Comparison of ENCODE assay signal across 22 cellular contexts in genomic region chr14:64732066-64732465, GRCh38.
"Had no signal": no experiment of that assay in that cellular context is flagged by ENCODE, and none has a peak within 500 bp of the region (broad histone marks: within the 10 kb centered on the region; RNA-seq: fewer than 3 reads in every experiment).

No MANE protein-coding gene starts in this region.

- H3K9me3 ChIP-seq: heart right ventricle, mucosa of descending colon, ovary, prostate gland, upper lobe of left lung had no signal

- H3K4me3 Mint-ChIP-seq: activated naive CD4-positive, alpha-beta T cell treated with anti-CD3 and anti-CD28 coated beads, Interleukin-2, amount 10 ng/mL, durations not matched to agents 7 days and 5 days; activated naive CD8-positive, alpha-beta T cell treated with anti-CD3 and anti-CD28 coated beads, Interleukin-2, amount 10 ng/mL, durations not matched to agents 7 days and 5 days; effector memory CD8-positive, alpha-beta T cell; nephron progenitor cell had no signal

- H3K27me3 ChIP-seq: brain microvascular endothelial cell, heart right ventricle, ovary, upper lobe of left lung had no signal

- H3K4me1 ChIP-seq: prostate gland had no signal

- DNase-seq: activated CD4-positive, alpha-beta T cell treated with anti-CD3 and anti-CD28 coated beads for 4 hours; activated CD4-positive, alpha-beta T cell treated with anti-CD3 and anti-CD28 coated beads, Interleukin-2, amount 50 U/mL, for 4 hours; activated CD8-positive, alpha-beta memory T cell treated with anti-CD3 and anti-CD28 coated beads for 24 hours; activated effector memory CD4-positive, alpha-beta T cell treated with anti-CD3 and anti-CD28 coated beads, Interleukin-2, amount 50 U/mL, for 16 hours; activated naive CD4-positive, alpha-beta T cell treated with anti-CD3 and anti-CD28 coated beads, Interleukin-2, amount 10 ng/mL, durations not matched to agents 7 days and 5 days; activated naive CD8-positive, alpha-beta T cell treated with anti-CD3 and anti-CD28 coated beads, Interleukin-2, amount 10 ng/mL, durations not matched to agents 7 days and 5 days; brain microvascular endothelial cell; cortex of kidney; effector memory CD8-positive, alpha-beta T cell; foreskin fibroblast; heart right ventricle; left ventricle myocardium superior; nephron progenitor cell; retina; stimulated activated CD4-positive, alpha-beta T cell treated with anti-CD3 and anti-CD28 coated beads, Interleukin-2, amount 100 ng/mL, for 48 hours; stimulated activated naive CD8-positive, alpha-beta T cell treated with anti-CD3 and anti-CD28 coated beads, Interleukin-15, Interleukin-2, amounts not matched to agents 100 U/mL and 50 U/mL, for 24 hours; T-helper 1 cell had no signal

- H3K27ac ChIP-seq: brain microvascular endothelial cell, heart right ventricle, ovary, prostate gland, upper lobe of left lung had no signal

- H3K9me3 Mint-ChIP-seq: activated naive CD4-positive, alpha-beta T cell treated with anti-CD3 and anti-CD28 coated beads, Interleukin-2, amount 10 ng/mL, durations not matched to agents 7 days and 5 days; activated naive CD8-positive, alpha-beta T cell treated with anti-CD3 and anti-CD28 coated beads, Interleukin-2, amount 10 ng/mL, durations not matched to agents 7 days and 5 days; effector memory CD8-positive, alpha-beta T cell; nephron progenitor cell had no signal

- H3K36me3 Mint-ChIP-seq: activated naive CD8-positive, alpha-beta T cell treated with anti-CD3 and anti-CD28 coated beads, Interleukin-2, amount 10 ng/mL, durations not matched to agents 7 days and 5 days had no signal

- ATAC-seq: effector memory CD8-positive, alpha-beta T cell; esophagus mucosa; heart right ventricle; left ventricle myocardium superior; mucosa of descending colon; stimulated activated naive CD8-positive, alpha-beta T cell treated with anti-CD3 and anti-CD28 coated beads, Interleukin-15, Interleukin-2, amounts not matched to agents 100 U/mL and 50 U/mL, for 24 hours had no signal

- H3K27me3 Mint-ChIP-seq: activated naive CD8-positive, alpha-beta T cell treated with anti-CD3 and anti-CD28 coated beads, Interleukin-2, amount 10 ng/mL, durations not matched to agents 7 days and 5 days; effector memory CD8-positive, alpha-beta T cell had no signal

- H3K27ac Mint-ChIP-seq: activated naive CD4-positive, alpha-beta T cell treated with anti-CD3 and anti-CD28 coated beads, Interleukin-2, amount 10 ng/mL, durations not matched to agents 7 days and 5 days; activated naive CD8-positive, alpha-beta T cell treated with anti-CD3 and anti-CD28 coated beads, Interleukin-2, amount 10 ng/mL, durations not matched to agents 7 days and 5 days had no signal

- H3K4me3 ChIP-seq: heart right ventricle, mucosa of descending colon, ovary, prostate gland, upper lobe of left lung had no signal
